8 cellular contexts compared by ENCODE assay signal in genomic region chr7:44607141-44608068, GRCh38. TPM values are rescaled to one million over a fixed set of nuclear protein-coding genes. Genes with fewer than 3 reads are reported as not detected.
DNase-seq lines count a peak whose midpoint lies in the region; ATAC-seq and TF ChIP-seq lines count a peak whose summit lies in the region.

No MANE protein-coding gene starts in this region.

- peak; percentile 29 for DNase-seq in RKO (ENCODE audit: low spot score)
- no peak for DNase-seq in fibroblast of mammary gland (ENCODE audit: low read depth)
- no peak for DNase-seq in gastrocnemius medialis
- DNase-seq in GM13976 (ENCODE audit: low spot score) = no peak
- no peak for DNase-seq in SIG-M5 (lab: John Stamatoyannopoulos, UW)

- H3K27me3 ChIP-seq in gastrocnemius medialis = no peaks in the 10 kb centered on the region

- H3K27ac ChIP-seq in gastrocnemius medialis = peak overlapping the region; percentile 91 to 99 (median 96)

- peak overlapping the region; percentile 96 for H3K4me3 ChIP-seq in GM12875 (ENCODE audit: low read depth, low read length)
- H3K4me3 ChIP-seq in fibroblast of mammary gland (ENCODE audit: control insufficient read depth, low read depth, low read length) = peak overlapping the region; percentile 91
- peak overlapping the region; percentile 54 to 88 (median 82) for H3K4me3 ChIP-seq in gastrocnemius medialis

- intact Hi-C loops in gastrocnemius medialis (cut with DNase I; ENCODE audit: low total_unique reads) = loop anchor here (2.0 to 5.0 kb wide), 4 partner anchors 27 to 240 kb away; partner anchors contain the start of genes H2AZ2 and ZMIZ2

- H3K36me3 ChIP-seq in gastrocnemius medialis = no peaks in the 10 kb centered on the region

- TF ChIP-seq POLR2A in gastrocnemius medialis (IDR thresholded peaks at IDR 0.05) = no peak

- TF ChIP-seq CTCF in GM12875 (IDR thresholded peaks at IDR 0.05; ENCODE audit: borderline replicate concordance, insufficient read depth, low read depth, low read length) (no peak), fibroblast of mammary gland (conservative IDR thresholded peaks at IDR 0.05; ENCODE audit: control insufficient read depth, insufficient read depth, low read depth, low read length) (no peak), gastrocnemius medialis (IDR thresholded peaks at IDR 0.05 in 4 of 5, conservative IDR thresholded peaks at IDR 0.05 in 1 of 5) (no peak), GM13976 (IDR thresholded peaks at IDR 0.05; ENCODE audit: borderline replicate concordance, control extremely low read depth, extremely low read depth, insufficient read depth, missing control alignments) (no peak)

- H3K9me3 ChIP-seq in gastrocnemius medialis = no peaks in the 10 kb centered on the region

- in situ Hi-C loops in gastrocnemius medialis (cut with MboI; ENCODE audit: low sequenced_read_pairs in 4 of 4) (no loop called here), GM13976 (cut with MboI; ENCODE audit: low sequenced_read_pairs, unreplicated experiment) (no loop called here)

- peaks cover 13 to 18% of the 10 kb centered on the region in 2 donors for H3K4me1 ChIP-seq in gastrocnemius medialis

- ATAC-seq in gastrocnemius medialis (peak; percentile 11 to 22), HG02759 (IDR thresholded peaks at IDR 0.05; ENCODE audit: unreplicated experiment) (no peak), GM21381 (IDR thresholded peaks at IDR 0.05; ENCODE audit: unreplicated experiment) (no peak)

RNA-seq across cellular contexts. Expression of gene OGDH, which starts 1.0 kb away (rescaled TPM):
- 100 to 1,000 TPM; 224 to 462 (median 396) TPM for total RNA-seq in gastrocnemius medialis

RNA-seq across cellular contexts. Expression of gene TMED4, which starts 25.4 kb away (rescaled TPM):
- 100 to 1,000 TPM in 3 of 4 donors, 10 to 100 TPM in 1; 85.8 to 162 (median 101) TPM for total RNA-seq in gastrocnemius medialis

RNA-seq across cellular contexts. Expression of gene DDX56, which starts 33.7 kb away (rescaled TPM):
- total RNA-seq in gastrocnemius medialis = 10 to 100 TPM; 57.7 to 73.2 (median 66.1) TPM

Comparison
In these comparisons a context has a peak if more than half of its experiments do, and no peak if none do; other contexts are left out.
1. ATAC-seq: peak in gastrocnemius medialis (2 of 2); none in HG02759 (single experiment) and GM21381 (single experiment).
2. Peak in every context shown above with its lines, with median percentiles within 50 percentile points of each other: H3K4me3 ChIP-seq.